In the genomic region with DNA sequence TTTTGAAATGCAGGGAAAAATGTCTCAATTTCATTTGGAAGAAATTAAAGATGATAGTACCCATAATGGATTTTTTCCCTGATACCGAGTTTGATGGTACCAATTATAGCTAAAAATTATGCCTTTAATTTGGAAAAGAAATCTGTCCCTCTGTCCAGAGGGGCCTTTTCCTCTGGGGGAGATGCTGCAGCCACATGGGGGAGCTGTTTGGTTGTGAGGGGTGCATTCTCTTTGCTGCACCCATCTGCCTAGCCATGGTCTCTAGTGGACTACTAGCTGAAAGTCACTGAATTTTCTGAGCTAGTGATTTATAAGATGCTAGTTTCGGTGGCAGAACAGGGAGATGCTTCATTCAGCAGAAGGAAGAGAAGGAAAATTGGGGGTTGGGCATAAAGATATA, we compare ENCODE assay signal across 1 cellular context.
TF ChIP-seq lines count a peak whose summit lies in the region.

No MANE protein-coding gene starts in this region.

TF ChIP-seq in GM23338, 12 proteins besides CTCF, POLR2A, EP300 and RAD21 (continued from another document):
- TF ChIP-seq, protein P1, sequence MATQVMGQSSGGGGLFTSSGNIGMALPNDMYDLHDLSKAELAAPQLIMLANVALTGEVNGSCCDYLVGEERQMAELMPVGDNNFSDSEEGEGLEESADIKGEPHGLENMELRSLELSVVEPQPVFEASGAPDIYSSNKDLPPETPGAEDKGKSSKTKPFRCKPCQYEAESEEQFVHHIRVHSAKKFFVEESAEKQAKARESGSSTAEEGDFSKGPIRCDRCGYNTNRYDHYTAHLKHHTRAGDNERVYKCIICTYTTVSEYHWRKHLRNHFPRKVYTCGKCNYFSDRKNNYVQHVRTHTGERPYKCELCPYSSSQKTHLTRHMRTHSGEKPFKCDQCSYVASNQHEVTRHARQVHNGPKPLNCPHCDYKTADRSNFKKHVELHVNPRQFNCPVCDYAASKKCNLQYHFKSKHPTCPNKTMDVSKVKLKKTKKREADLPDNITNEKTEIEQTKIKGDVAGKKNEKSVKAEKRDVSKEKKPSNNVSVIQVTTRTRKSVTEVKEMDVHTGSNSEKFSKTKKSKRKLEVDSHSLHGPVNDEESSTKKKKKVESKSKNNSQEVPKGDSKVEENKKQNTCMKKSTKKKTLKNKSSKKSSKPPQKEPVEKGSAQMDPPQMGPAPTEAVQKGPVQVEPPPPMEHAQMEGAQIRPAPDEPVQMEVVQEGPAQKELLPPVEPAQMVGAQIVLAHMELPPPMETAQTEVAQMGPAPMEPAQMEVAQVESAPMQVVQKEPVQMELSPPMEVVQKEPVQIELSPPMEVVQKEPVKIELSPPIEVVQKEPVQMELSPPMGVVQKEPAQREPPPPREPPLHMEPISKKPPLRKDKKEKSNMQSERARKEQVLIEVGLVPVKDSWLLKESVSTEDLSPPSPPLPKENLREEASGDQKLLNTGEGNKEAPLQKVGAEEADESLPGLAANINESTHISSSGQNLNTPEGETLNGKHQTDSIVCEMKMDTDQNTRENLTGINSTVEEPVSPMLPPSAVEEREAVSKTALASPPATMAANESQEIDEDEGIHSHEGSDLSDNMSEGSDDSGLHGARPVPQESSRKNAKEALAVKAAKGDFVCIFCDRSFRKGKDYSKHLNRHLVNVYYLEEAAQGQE (IDR thresholded peaks at IDR 0.05; ENCODE audit: unreplicated experiment): no peak
- TF ChIP-seq POLR2AphosphoS5 (IDR thresholded peaks at IDR 0.05; ENCODE audit: low read depth) (no peak), EZH2 (IDR thresholded peaks at IDR 0.05; ENCODE audit: low read depth, unreplicated experiment) (no peak), CREB1 (CRISPR knock-in tag; IDR thresholded peaks at IDR 0.05; ENCODE audit: low read depth) (no peak)
- TF ChIP-seq, protein P2, sequence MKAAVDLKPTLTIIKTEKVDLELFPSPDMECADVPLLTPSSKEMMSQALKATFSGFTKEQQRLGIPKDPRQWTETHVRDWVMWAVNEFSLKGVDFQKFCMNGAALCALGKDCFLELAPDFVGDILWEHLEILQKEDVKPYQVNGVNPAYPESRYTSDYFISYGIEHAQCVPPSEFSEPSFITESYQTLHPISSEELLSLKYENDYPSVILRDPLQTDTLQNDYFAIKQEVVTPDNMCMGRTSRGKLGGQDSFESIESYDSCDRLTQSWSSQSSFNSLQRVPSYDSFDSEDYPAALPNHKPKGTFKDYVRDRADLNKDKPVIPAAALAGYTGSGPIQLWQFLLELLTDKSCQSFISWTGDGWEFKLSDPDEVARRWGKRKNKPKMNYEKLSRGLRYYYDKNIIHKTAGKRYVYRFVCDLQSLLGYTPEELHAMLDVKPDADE (IDR thresholded peaks at IDR 0.05): no peak
